ENCODE assay signal across 15 cellular contexts in the genomic region with DNA sequence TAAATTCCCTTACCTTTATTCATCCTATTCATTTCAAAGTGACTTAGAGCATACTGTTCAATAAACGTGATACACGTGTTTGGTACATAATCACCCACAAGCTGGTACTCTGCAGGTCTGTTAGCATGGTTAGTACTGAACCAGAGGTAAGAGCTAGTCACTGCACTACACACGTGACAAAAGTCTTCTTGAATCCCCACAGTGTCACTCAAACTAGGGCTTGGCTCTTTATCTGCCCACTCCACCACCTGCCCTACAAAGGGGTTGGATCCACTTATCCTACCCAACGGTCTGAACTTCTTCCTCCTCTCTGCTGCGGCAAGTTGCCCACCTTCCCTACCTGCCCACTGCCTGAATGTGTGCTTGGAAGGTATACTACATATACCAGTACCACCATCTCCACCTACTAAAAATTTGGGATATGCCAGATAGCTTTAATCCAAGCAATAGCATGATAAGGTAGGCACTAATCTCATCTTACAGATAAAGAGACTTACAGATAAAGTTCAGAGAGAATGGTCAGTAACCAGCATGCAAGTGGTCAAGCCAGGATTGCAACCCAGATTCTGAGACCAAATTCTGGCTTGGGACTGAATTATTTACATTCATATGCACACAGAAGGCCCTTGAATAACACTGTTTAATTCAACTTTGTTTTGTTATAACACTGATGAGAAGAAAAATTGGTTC.
A peak's percentile ranks its signal among the peaks of the same experiment; 100 is the strongest.
DNase-seq lines count a peak whose midpoint lies in the region; ATAC-seq and TF ChIP-seq lines count a peak whose summit lies in the region.
"Had no signal": no experiment of that assay in that cellular context is flagged by ENCODE, and none has a peak within 500 bp of the region (broad histone marks: within the 10 kb centered on the region; RNA-seq: fewer than 3 reads in every experiment).

No MANE protein-coding gene starts in this region.

- no peak overlapping the region for H3K27ac Mint-ChIP-seq in H9
- peak overlapping the region; percentile 8 for H3K27ac Mint-ChIP-seq in central memory CD8-positive, alpha-beta T cell (ENCODE audit: low read depth)
- no peak overlapping the region for H3K27ac Mint-ChIP-seq in activated T-helper 1 cell treated with anti-CD3 and anti-CD28 coated beads, Interleukin-12 subunit alpha, Interleukin-12 subunit beta, Interleukin-2, Interleukin-4 antibody, amounts not matched to agents 30 ng/mL and 10 ng/mL and 1 ng/mL, durations not matched to agents 14 hours and 24 hours and 36 hours
- H3K27ac Mint-ChIP-seq: CD4-positive, alpha-beta memory T cell had no signal

- no peaks in the 10 kb centered on the region for H3K27me3 Mint-ChIP-seq in H9 (ENCODE audit: low read depth)
- H3K27me3 Mint-ChIP-seq in central memory CD8-positive, alpha-beta T cell = no peaks in the 10 kb centered on the region
- no peaks in the 10 kb centered on the region for H3K27me3 Mint-ChIP-seq in activated T-helper 1 cell treated with anti-CD3 and anti-CD28 coated beads, Interleukin-12 subunit alpha, Interleukin-12 subunit beta, Interleukin-2, Interleukin-4 antibody, amounts not matched to agents 30 ng/mL and 10 ng/mL and 1 ng/mL, durations not matched to agents 14 hours and 24 hours and 36 hours (ENCODE audit: insufficient read depth)
- H3K27me3 Mint-ChIP-seq: CD4-positive, alpha-beta memory T cell had no signal

- DNase-seq in H9 (no peak), trophoblast cell (peak; percentile 18 to 71), G401 (ENCODE audit: low spot score) (no peak)
- DNase-seq in central memory CD8-positive, alpha-beta T cell (ENCODE audit: low spot score in 2 of 2) = no peak
- no peak for DNase-seq in activated T-helper 1 cell treated with anti-CD3 and anti-CD28 coated beads, Interleukin-12 subunit alpha, Interleukin-12 subunit beta, Interleukin-2, Interleukin-4 antibody, amounts not matched to agents 30 ng/mL and 10 ng/mL and 1 ng/mL, durations not matched to agents 14 hours and 24 hours and 36 hours (ENCODE audit: low spot score)
- DNase-seq: C1 segment of cervical spinal cord; CD4-positive, alpha-beta memory T cell; COR-L47; DMS 273 treated with DMSO at 0.1 percent for 48 hours; DMS79; EL; GF-D8; GOT3; HCEC 1CT had no signal

- H3T11ph ChIP-seq in H9 (ENCODE audit: low read length) = no peak overlapping the region

- no peaks in the 10 kb centered on the region for H3K9me3 ChIP-seq in H9 (ENCODE audit: control insufficient read depth, low read depth, low read length)
- no peaks in the 10 kb centered on the region for H3K9me3 ChIP-seq in trophoblast cell (ENCODE audit: insufficient read depth, low read depth, low read length)

- H3K9ac ChIP-seq in H9 (ENCODE audit: extremely low read depth, insufficient read length, low read length) (no peak overlapping the region), trophoblast cell (ENCODE audit: low read length) (no peak overlapping the region)

- H4K5ac ChIP-seq in H9 (ENCODE audit: insufficient read length, low read depth, low read length) = no peak overlapping the region

- intact Hi-C loops in activated T-helper 1 cell treated with anti-CD3 and anti-CD28 coated beads, Interleukin-12 subunit alpha, Interleukin-12 subunit beta, Interleukin-2, Interleukin-4 antibody, amounts not matched to agents 30 ng/mL and 10 ng/mL and 1 ng/mL, durations not matched to agents 14 hours and 24 hours and 36 hours (cut with micrococcal nuclease) = no loop called here

- no peak overlapping the region for H2BK12ac ChIP-seq in H9 (ENCODE audit: insufficient read length, low read depth, low read length)
- no peak overlapping the region for H2BK12ac ChIP-seq in trophoblast cell (ENCODE audit: low read length)

- no peak overlapping the region for H3K4me3 ChIP-seq in trophoblast cell (ENCODE audit: low read depth, low read length)

- H3K18ac ChIP-seq in H9 (ENCODE audit: insufficient read length, low read depth, low read length) (no peak overlapping the region), trophoblast cell (ENCODE audit: low read length) (no peak overlapping the region)

- H2BK5ac ChIP-seq in H9 (ENCODE audit: insufficient read length, low read length) (no peak overlapping the region), trophoblast cell (ENCODE audit: low read depth, low read length, poor library complexity) (no peak overlapping the region)

- no peaks in the 10 kb centered on the region for H3K27me3 ChIP-seq in H9 (ENCODE audit: insufficient read depth, low read length)
- no peaks in the 10 kb centered on the region for H3K27me3 ChIP-seq in trophoblast cell (ENCODE audit: insufficient read depth, low read length)

- H2AFZ ChIP-seq in H9 (ENCODE audit: low read length) (no peak overlapping the region), trophoblast cell (ENCODE audit: insufficient read depth, low read length, poor library complexity) (no peak overlapping the region)

- no peak overlapping the region for H2BK20ac ChIP-seq in H9 (ENCODE audit: low read depth, low read length, poor library complexity, severe bottlenecking)

- H3K79me2 ChIP-seq in H9 (ENCODE audit: insufficient read depth, low read length) (no peaks in the 10 kb centered on the region), trophoblast cell (ENCODE audit: control insufficient read depth, insufficient read depth, low read length, poor library complexity) (no peaks in the 10 kb centered on the region)

- H2AK5ac ChIP-seq in H9 (ENCODE audit: insufficient read length, low read length) (no peak overlapping the region), trophoblast cell (ENCODE audit: low read length) (no peak overlapping the region)

- no CpG with 5 or more reads among the region's 5 CpGs for WGBS in H9 (ENCODE audit: extremely low coverage, insufficient read length, low lambda C conversion rate)
- WGBS in trophoblast cell (ENCODE audit: extremely low coverage, insufficient coverage, insufficient read length) = no CpG with 5 or more reads among the region's 5 CpGs

- no peaks in the 10 kb centered on the region for H3K9me3 Mint-ChIP-seq in H9
- no peaks in the 10 kb centered on the region for H3K9me3 Mint-ChIP-seq in central memory CD8-positive, alpha-beta T cell
- H3K9me3 Mint-ChIP-seq in activated T-helper 1 cell treated with anti-CD3 and anti-CD28 coated beads, Interleukin-12 subunit alpha, Interleukin-12 subunit beta, Interleukin-2, Interleukin-4 antibody, amounts not matched to agents 30 ng/mL and 10 ng/mL and 1 ng/mL, durations not matched to agents 14 hours and 24 hours and 36 hours = no peaks in the 10 kb centered on the region
- H3K9me3 Mint-ChIP-seq: CD4-positive, alpha-beta memory T cell had no signal

- no peak overlapping the region for H3K4me3 Mint-ChIP-seq in H9
- H3K4me3 Mint-ChIP-seq in central memory CD8-positive, alpha-beta T cell = no peak overlapping the region
- H3K4me3 Mint-ChIP-seq in activated T-helper 1 cell treated with anti-CD3 and anti-CD28 coated beads, Interleukin-12 subunit alpha, Interleukin-12 subunit beta, Interleukin-2, Interleukin-4 antibody, amounts not matched to agents 30 ng/mL and 10 ng/mL and 1 ng/mL, durations not matched to agents 14 hours and 24 hours and 36 hours = no peak overlapping the region
- H3K4me3 Mint-ChIP-seq: CD4-positive, alpha-beta memory T cell had no signal

- H3K56ac ChIP-seq in H9 (ENCODE audit: insufficient read length, low read depth, low read length) = peak overlapping the region; percentile 55

- H3K4ac ChIP-seq in H9 (ENCODE audit: low read depth, low read length) (no peak overlapping the region), trophoblast cell (ENCODE audit: low read depth, low read length) (no peak overlapping the region)

- H3K4me1 Mint-ChIP-seq in H9 = peaks cover 6% of the 10 kb centered on the region in 2 experiments
- H3K4me1 Mint-ChIP-seq in central memory CD8-positive, alpha-beta T cell = peaks cover 42% of the 10 kb centered on the region
- H3K4me1 Mint-ChIP-seq in activated T-helper 1 cell treated with anti-CD3 and anti-CD28 coated beads, Interleukin-12 subunit alpha, Interleukin-12 subunit beta, Interleukin-2, Interleukin-4 antibody, amounts not matched to agents 30 ng/mL and 10 ng/mL and 1 ng/mL, durations not matched to agents 14 hours and 24 hours and 36 hours (ENCODE audit: low read depth) = peaks cover 17% of the 10 kb centered on the region

- H2BK15ac ChIP-seq in H9 (ENCODE audit: low read depth, low read length) = no peak overlapping the region

- H3K14ac ChIP-seq in H9 (ENCODE audit: insufficient read depth, low read length) (no peak overlapping the region), trophoblast cell (ENCODE audit: low read length) (no peak overlapping the region)

- in situ Hi-C loops in G401 (cut with HindIII; ENCODE audit: low sequenced_read_pairs) = no loop called here

- no peaks in the 10 kb centered on the region for H3K36me3 ChIP-seq in trophoblast cell (ENCODE audit: control insufficient read depth in 1 of 2, insufficient read depth in 2 of 2, low read length in 2 of 2)

- no peak overlapping the region for H4K12ac ChIP-seq in trophoblast cell (ENCODE audit: low read depth, low read length)

- H3K4me1 ChIP-seq in H9 (ENCODE audit: insufficient read depth, low read length) = no peaks in the 10 kb centered on the region
- peaks cover 0 to 3% of the 10 kb centered on the region in 2 experiments for H3K4me1 ChIP-seq in trophoblast cell (ENCODE audit: control insufficient read depth in 1 of 2, insufficient read depth in 2 of 2, low read length in 2 of 2)

- H4K91ac ChIP-seq in H9 (ENCODE audit: insufficient read length, low read depth, low read length) (no peak overlapping the region), trophoblast cell (ENCODE audit: low read depth, low read length) (no peak overlapping the region)

- no peak overlapping the region for H4K8ac ChIP-seq in H9 (replicated peaks; ENCODE audit: insufficient read length, low read depth, low read length)
- H4K8ac ChIP-seq in trophoblast cell (ENCODE audit: low read depth, low read length) = no peak overlapping the region

- H3K23ac ChIP-seq in H9 (ENCODE audit: insufficient read length, low read depth, low read length) (no peak overlapping the region), trophoblast cell (ENCODE audit: low read length) (no peak overlapping the region)

- no peaks in the 10 kb centered on the region for H3K36me3 Mint-ChIP-seq in H9 (ENCODE audit: insufficient read depth in 1 of 3, low read depth in 3 of 3)
- no peaks in the 10 kb centered on the region for H3K36me3 Mint-ChIP-seq in central memory CD8-positive, alpha-beta T cell (ENCODE audit: insufficient read depth)
- no peaks in the 10 kb centered on the region for H3K36me3 Mint-ChIP-seq in activated T-helper 1 cell treated with anti-CD3 and anti-CD28 coated beads, Interleukin-12 subunit alpha, Interleukin-12 subunit beta, Interleukin-2, Interleukin-4 antibody, amounts not matched to agents 30 ng/mL and 10 ng/mL and 1 ng/mL, durations not matched to agents 14 hours and 24 hours and 36 hours (ENCODE audit: low read depth)

- H3K4me2 ChIP-seq in H9 (ENCODE audit: insufficient read depth, insufficient read length, low read length) = no peak overlapping the region
- H3K4me2 ChIP-seq in trophoblast cell (ENCODE audit: low read length) = no peak overlapping the region

- H2BK120ac ChIP-seq in H9 (ENCODE audit: low read depth, low read length, poor library complexity, severe bottlenecking) = no peak overlapping the region
- H2BK120ac ChIP-seq in trophoblast cell (ENCODE audit: insufficient read depth, low read length, poor library complexity) = no peak overlapping the region

- H4K20me1 ChIP-seq in H9 (ENCODE audit: control insufficient read depth, insufficient read depth, insufficient read length) = no peaks in the 10 kb centered on the region

- H3K79me1 ChIP-seq in H9 (ENCODE audit: insufficient read depth, low read depth, low read length, poor library complexity, severe bottlenecking) (no peaks in the 10 kb centered on the region), trophoblast cell (ENCODE audit: low read length) (no peaks in the 10 kb centered on the region)

- no peak for ATAC-seq in central memory CD8-positive, alpha-beta T cell (replicated peaks; ENCODE audit: extremely low read depth, poor library complexity, severe bottlenecking)
- ATAC-seq in HG03045 (IDR thresholded peaks at IDR 0.05; ENCODE audit: unreplicated experiment) = no peak

- no peaks in the 10 kb centered on the region for H3K23me2 ChIP-seq in H9 (ENCODE audit: insufficient read length, low read depth, low read length, poor library complexity, severe bottlenecking)

- TF ChIP-seq CTCF in H9 (conservative IDR thresholded peaks at IDR 0.05) = no peak

- H3K27ac ChIP-seq in H9 (ENCODE audit: insufficient read length, low read depth, low read length) (no peak overlapping the region), trophoblast cell (ENCODE audit: low read depth, low read length) (no peak overlapping the region)

Comparison
In these comparisons a context has a peak if more than half of its experiments do, and no peak if none do; other contexts are left out.
1. DNase-seq: peak in trophoblast cell (2 of 2); none in H9 (single experiment), central memory CD8-positive, alpha-beta T cell (0 of 2), G401 (single experiment) and activated T-helper 1 cell treated with anti-CD3 and anti-CD28 coated beads, Interleukin-12 subunit alpha, Interleukin-12 subunit beta, Interleukin-2, Interleukin-4 antibody, amounts not matched to agents 30 ng/mL and 10 ng/mL and 1 ng/mL, durations not matched to agents 14 hours and 24 hours and 36 hours (single experiment).